8 cellular contexts compared by ENCODE assay signal in the genomic region with DNA sequence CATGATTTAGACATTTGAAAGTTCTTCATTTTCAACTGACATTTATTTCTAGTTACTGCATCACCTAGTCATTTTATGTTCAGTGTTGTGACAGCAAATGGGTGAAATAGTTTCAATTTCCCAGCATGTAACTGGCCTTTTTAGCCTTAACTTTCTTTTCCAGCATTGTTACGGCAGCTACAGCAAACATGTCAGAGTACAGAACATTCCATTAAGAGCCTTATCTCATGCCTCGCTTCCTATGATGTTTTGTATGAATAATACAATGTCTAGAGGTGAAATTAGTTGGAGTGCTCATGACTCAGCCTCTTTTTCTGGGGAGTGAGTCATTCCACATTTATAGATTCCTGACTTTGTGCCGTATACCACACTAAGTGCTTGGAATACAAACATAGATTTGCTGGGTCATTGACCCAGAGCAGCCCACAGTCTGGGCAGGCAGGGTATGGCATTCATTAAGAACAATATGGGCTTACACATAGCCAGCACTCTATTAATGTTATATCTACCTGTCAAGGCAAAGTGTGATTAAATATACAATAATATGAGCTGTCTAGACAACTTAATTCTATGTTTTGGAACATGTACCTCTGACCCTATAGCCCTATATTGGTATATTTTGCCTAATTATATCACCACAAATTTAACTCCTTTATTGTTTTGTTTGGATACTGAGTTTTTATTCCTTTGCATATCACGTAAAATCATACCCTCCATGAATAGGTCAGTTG.
DNase-seq lines count a peak whose midpoint lies in the region; ATAC-seq and TF ChIP-seq lines count a peak whose summit lies in the region.

No MANE protein-coding gene starts in this region.

- H3K4me3 ChIP-seq in coronary artery: peak overlapping the region; percentile 39

- TF ChIP-seq CTCF in coronary artery (IDR thresholded peaks at IDR 0.05): no peak

- DNase-seq in AG20443 (ENCODE audit: low spot score) (peak; percentile 83), NCI-H2029 treated with DMSO at 0.1 percent for 48 hours (lab: John Stamatoyannopoulos, UW) (peak; percentile 54), coronary artery (ENCODE audit: low spot score) (no peak), myocyte (ENCODE audit: low read depth) (peak; percentile 83), globus pallidus (ENCODE audit: low spot score) (no peak), ecto neural progenitor cell (ENCODE audit: low spot score) (no peak), ureter (ENCODE audit: low spot score) (no peak)

- H3K27ac ChIP-seq in coronary artery: peak overlapping the region; percentile 64 to 92

- no peak for ATAC-seq in HG02763 (IDR thresholded peaks at IDR 0.05; ENCODE audit: unreplicated experiment)

Comparison
In these comparisons a context has a peak if more than half of its experiments do, and no peak if none do; other contexts are left out.
1. DNase-seq: peak in AG20443 (single experiment), NCI-H2029 treated with DMSO at 0.1 percent for 48 hours (single experiment) and myocyte (single experiment); none in coronary artery (single experiment), globus pallidus (single experiment), ecto neural progenitor cell (single experiment) and ureter (single experiment).